9 cellular contexts compared by ENCODE assay signal in genomic region chr11:61969838-61970452, GRCh38. TPM values are rescaled to one million over a fixed set of nuclear protein-coding genes. Genes with fewer than 3 reads are reported as not detected.
DNase-seq lines count a peak whose midpoint lies in the region; ATAC-seq and TF ChIP-seq lines count a peak whose summit lies in the region.
"Had no signal": no experiment of that assay in that cellular context is flagged by ENCODE, and none has a peak within 500 bp of the region (broad histone marks: within the 10 kb centered on the region; RNA-seq: fewer than 3 reads in every experiment).

No MANE protein-coding gene starts in this region.

- intact Hi-C loops in upper lobe of right lung (cut with DNase I), result no loop called here
- intact Hi-C loops in activated T-helper 2 cell treated with anti-CD3 and anti-CD28 coated beads, Interferon-gamma antibody, Interleukin-2, Interleukin-4, amounts not matched to agents 10 μg/mL and 5 μg/mL and 100 μg/mL, durations not matched to agents 14 hours and 24 hours and 36 hours (cut with micrococcal nuclease), result loop anchor here (5.0 kb wide), 1 partner anchor 138 kb away; no protein-coding TSS in a partner anchor

- H3K27me3 ChIP-seq in liver (ENCODE audit: control insufficient read depth in 4 of 4, insufficient read depth in 4 of 4, low read length in 3 of 4) (no peaks in the 10 kb centered on the region), upper lobe of right lung (no peaks in the 10 kb centered on the region)

- H3K9me3 ChIP-seq in liver (ENCODE audit: control insufficient read depth in 4 of 4, low read length in 3 of 4) (no peaks in the 10 kb centered on the region), upper lobe of right lung (no peaks in the 10 kb centered on the region)

- peaks cover 8% of the 10 kb centered on the region for H3K36me3 Mint-ChIP-seq in activated naive CD8-positive, alpha-beta T cell
- H3K36me3 Mint-ChIP-seq in activated naive CD8-positive, alpha-beta T cell treated with anti-CD3 and anti-CD28 coated beads, Interleukin-2, amount 50 U/mL, for 24 hours (ENCODE audit: low read depth), result peaks cover 15% of the 10 kb centered on the region
- peaks cover 15% of the 10 kb centered on the region for H3K36me3 Mint-ChIP-seq in activated T-helper 2 cell treated with anti-CD3 and anti-CD28 coated beads, Interferon-gamma antibody, Interleukin-2, Interleukin-4, amounts not matched to agents 10 μg/mL and 5 μg/mL and 100 μg/mL, durations not matched to agents 14 hours and 24 hours and 36 hours (ENCODE audit: low read depth)

- no peak for TF ChIP-seq CTCF in liver (IDR thresholded peaks at IDR 0.05; ENCODE audit: low read depth, low read length, missing input control)
- TF ChIP-seq CTCF in upper lobe of right lung (IDR thresholded peaks at IDR 0.05), result no peak

- H3K9ac ChIP-seq in liver (ENCODE audit: low read depth in 1 of 2, low read length in 2 of 2), result peak overlapping the region in 1 of 2 donors; percentile 18

- H3K27ac ChIP-seq in angular gyrus (ENCODE audit: low read depth, low read length) (peak overlapping the region; percentile 99), liver (ENCODE audit: low read depth in 1 of 2, low read length in 2 of 2) (peak overlapping the region; percentile 89 to 92), upper lobe of right lung (peak overlapping the region; percentile 98)

- H3K9me3 Mint-ChIP-seq in activated naive CD8-positive, alpha-beta T cell (ENCODE audit: low read depth), result no peaks in the 10 kb centered on the region
- no peaks in the 10 kb centered on the region for H3K9me3 Mint-ChIP-seq in activated naive CD8-positive, alpha-beta T cell treated with anti-CD3 and anti-CD28 coated beads, Interleukin-2, amount 50 U/mL, for 24 hours
- no peaks in the 10 kb centered on the region for H3K9me3 Mint-ChIP-seq in activated T-helper 2 cell treated with anti-CD3 and anti-CD28 coated beads, Interferon-gamma antibody, Interleukin-2, Interleukin-4, amounts not matched to agents 10 μg/mL and 5 μg/mL and 100 μg/mL, durations not matched to agents 14 hours and 24 hours and 36 hours

- DNase-seq in activated naive CD8-positive, alpha-beta T cell treated with anti-CD3 and anti-CD28 coated beads, Interleukin-2, amount 50 U/mL, for 24 hours, result no peak
- DNase-seq in upper lobe of right lung, result no peak
- DNase-seq in D341Med (ENCODE audit: low spot score), result no peak
- no peak for DNase-seq in activated T-helper 2 cell treated with anti-CD3 and anti-CD28 coated beads, Interferon-gamma antibody, Interleukin-2, Interleukin-4, amounts not matched to agents 10 μg/mL and 5 μg/mL and 100 μg/mL, durations not matched to agents 14 hours and 24 hours and 36 hours (ENCODE audit: low spot score)

- peak overlapping the region; percentile 25 for H3K4me3 Mint-ChIP-seq in activated naive CD8-positive, alpha-beta T cell
- H3K4me3 Mint-ChIP-seq in activated naive CD8-positive, alpha-beta T cell treated with anti-CD3 and anti-CD28 coated beads, Interleukin-2, amount 50 U/mL, for 24 hours, result no peak overlapping the region
- no peak overlapping the region for H3K4me3 Mint-ChIP-seq in activated T-helper 2 cell treated with anti-CD3 and anti-CD28 coated beads, Interferon-gamma antibody, Interleukin-2, Interleukin-4, amounts not matched to agents 10 μg/mL and 5 μg/mL and 100 μg/mL, durations not matched to agents 14 hours and 24 hours and 36 hours (ENCODE audit: low read depth)

- H3K4me3 ChIP-seq in liver (ENCODE audit: low read depth in 1 of 3, low read length in 3 of 3), result no peak overlapping the region
- H3K4me3 ChIP-seq in upper lobe of right lung, result peak overlapping the region; percentile 2

- H3K36me3 ChIP-seq in liver (ENCODE audit: control insufficient read depth in 4 of 4, insufficient read depth in 3 of 4, low read depth in 1 of 4, low read length in 3 of 4), result peaks cover 0 to 7% (median 4%) of the 10 kb centered on the region in 4 donors
- peaks cover 13% of the 10 kb centered on the region for H3K36me3 ChIP-seq in upper lobe of right lung

- H3K4me1 ChIP-seq in liver (ENCODE audit: control insufficient read depth in 4 of 4, insufficient read depth in 4 of 4, low read length in 3 of 4) (peaks cover 25 to 61% (median 35%) of the 10 kb centered on the region in 4 donors), upper lobe of right lung (peaks cover 58% of the 10 kb centered on the region)

- 92% methylated on average over 1 of the region's 1 CpG for WGBS in liver

- H3K4me1 Mint-ChIP-seq in activated naive CD8-positive, alpha-beta T cell (ENCODE audit: low read depth), result peaks cover 55% of the 10 kb centered on the region
- H3K4me1 Mint-ChIP-seq in activated naive CD8-positive, alpha-beta T cell treated with anti-CD3 and anti-CD28 coated beads, Interleukin-2, amount 50 U/mL, for 24 hours, result peaks cover 63% of the 10 kb centered on the region
- peaks cover 48% of the 10 kb centered on the region for H3K4me1 Mint-ChIP-seq in activated T-helper 2 cell treated with anti-CD3 and anti-CD28 coated beads, Interferon-gamma antibody, Interleukin-2, Interleukin-4, amounts not matched to agents 10 μg/mL and 5 μg/mL and 100 μg/mL, durations not matched to agents 14 hours and 24 hours and 36 hours (ENCODE audit: low read depth)

- no peak for ATAC-seq in activated naive CD8-positive, alpha-beta T cell treated with anti-CD3 and anti-CD28 coated beads, Interleukin-2, amount 50 U/mL, for 24 hours
- ATAC-seq in upper lobe of right lung (no peak), GM21381 (IDR thresholded peaks at IDR 0.05; ENCODE audit: unreplicated experiment) (no peak)

- peak overlapping the region; percentile 28 for H3K27ac Mint-ChIP-seq in activated naive CD8-positive, alpha-beta T cell
- H3K27ac Mint-ChIP-seq in activated naive CD8-positive, alpha-beta T cell treated with anti-CD3 and anti-CD28 coated beads, Interleukin-2, amount 50 U/mL, for 24 hours, result no peak overlapping the region
- no peak overlapping the region for H3K27ac Mint-ChIP-seq in activated T-helper 2 cell treated with anti-CD3 and anti-CD28 coated beads, Interferon-gamma antibody, Interleukin-2, Interleukin-4, amounts not matched to agents 10 μg/mL and 5 μg/mL and 100 μg/mL, durations not matched to agents 14 hours and 24 hours and 36 hours

- no peak for TF ChIP-seq RAD21 in liver (IDR thresholded peaks at IDR 0.05)

- no peaks in the 10 kb centered on the region for H3K27me3 Mint-ChIP-seq in activated naive CD8-positive, alpha-beta T cell
- no peaks in the 10 kb centered on the region for H3K27me3 Mint-ChIP-seq in activated naive CD8-positive, alpha-beta T cell treated with anti-CD3 and anti-CD28 coated beads, Interleukin-2, amount 50 U/mL, for 24 hours
- no peaks in the 10 kb centered on the region for H3K27me3 Mint-ChIP-seq in activated T-helper 2 cell treated with anti-CD3 and anti-CD28 coated beads, Interferon-gamma antibody, Interleukin-2, Interleukin-4, amounts not matched to agents 10 μg/mL and 5 μg/mL and 100 μg/mL, durations not matched to agents 14 hours and 24 hours and 36 hours (ENCODE audit: low read depth)

TF ChIP-seq in liver, 16 proteins besides CTCF, POLR2A, EP300 and RAD21:
- peak; percentile 66 to 68 for TF ChIP-seq JUND (IDR thresholded peaks at IDR 0.05)
- peak; percentile 13 for TF ChIP-seq YY1 (IDR thresholded peaks at IDR 0.05)
- TF ChIP-seq GABPA (IDR thresholded peaks at IDR 0.05 in 1 of 2, conservative IDR thresholded peaks at IDR 0.05 in 1 of 2), result no peak

RNA-seq across cellular contexts. Expression of gene FTH1, which starts 2.5 kb away (rescaled TPM):
- total RNA-seq in liver, result 100 to 1,000 TPM; 592 to 949 TPM
- polyA plus RNA-seq in liver, result 1,000 to 10,000 TPM; 3,401 to 4,630 TPM
- total RNA-seq in upper lobe of right lung, result 4,022 TPM
- total RNA-seq in activated T-helper 2 cell treated with anti-CD3 and anti-CD28 coated beads, Interferon-gamma antibody, Interleukin-2, Interleukin-4, amounts not matched to agents 10 μg/mL and 5 μg/mL and 100 μg/mL, durations not matched to agents 14 hours and 24 hours and 36 hours, result 568 and 585 TPM in 2 replicates

RNA-seq across cellular contexts. Expression of gene BEST1, which starts 19.8 kb away (rescaled TPM):
- total RNA-seq in liver (1 to 10 TPM; 1.3 to 1.6 TPM), upper lobe of right lung (9.6 TPM)
- polyA plus RNA-seq in liver, result under 1 TPM; 0.22 to 0.85 TPM
- 0.09 TPM in 1 of 2 replicates, not detected in the other for total RNA-seq in activated T-helper 2 cell treated with anti-CD3 and anti-CD28 coated beads, Interferon-gamma antibody, Interleukin-2, Interleukin-4, amounts not matched to agents 10 μg/mL and 5 μg/mL and 100 μg/mL, durations not matched to agents 14 hours and 24 hours and 36 hours
- total RNA-seq: Daoy had no signal

RNA-seq across cellular contexts. Expression of gene RAB3IL1, which starts 52.6 kb away (rescaled TPM):
- total RNA-seq in liver (10 to 100 TPM in 1 of 2 donors, 1 to 10 TPM in 1; 5.0 to 41.6 TPM), upper lobe of right lung (10.6 TPM)
- 1 to 10 TPM; 2.1 to 5.8 TPM for polyA plus RNA-seq in liver
- total RNA-seq in activated T-helper 2 cell treated with anti-CD3 and anti-CD28 coated beads, Interferon-gamma antibody, Interleukin-2, Interleukin-4, amounts not matched to agents 10 μg/mL and 5 μg/mL and 100 μg/mL, durations not matched to agents 14 hours and 24 hours and 36 hours, result 0.09 TPM in 1 of 2 replicates, not detected in the other
